Comparison of ENCODE assay signal across 8 cellular contexts in the genomic region with DNA sequence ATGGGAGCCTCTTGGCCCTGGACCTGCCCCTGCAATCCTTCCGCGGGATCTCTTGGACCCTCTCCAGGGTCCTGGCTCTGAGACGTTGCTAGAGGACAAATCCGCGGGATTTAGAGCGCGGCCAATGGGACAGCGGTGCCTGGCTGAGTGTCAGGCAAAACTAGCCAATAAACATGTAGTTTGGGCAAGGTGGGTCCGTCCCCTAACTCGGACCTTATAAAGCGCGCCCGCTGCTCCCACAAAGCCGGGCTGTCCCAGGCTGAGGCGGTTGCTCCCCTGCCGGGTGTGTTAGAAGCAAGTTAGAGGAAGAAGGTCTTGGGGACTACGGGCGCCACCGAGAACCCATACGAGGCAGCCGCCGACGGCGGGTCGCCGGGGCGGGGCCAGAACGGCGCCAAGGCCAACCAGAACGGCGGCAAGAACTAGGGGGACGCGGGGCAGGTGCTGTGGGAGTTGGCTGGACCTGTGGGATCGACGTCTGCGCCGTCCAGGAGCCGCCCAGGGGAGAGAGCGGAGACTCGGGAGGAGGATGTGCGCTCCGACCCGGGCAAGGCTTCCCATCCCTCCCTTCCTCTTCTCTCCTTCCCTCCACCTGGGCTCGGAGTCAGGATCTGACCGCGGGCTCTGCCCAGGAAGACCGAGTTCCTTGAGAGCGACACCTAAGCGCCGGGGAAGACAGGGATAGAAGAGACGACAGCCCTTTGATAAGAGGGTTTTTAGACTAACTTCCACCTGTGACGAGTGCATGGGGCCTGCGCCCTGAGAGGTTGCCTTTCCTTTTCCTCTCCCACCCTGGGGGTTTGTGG. TPM values are rescaled to one million over a fixed set of nuclear protein-coding genes. Genes with fewer than 3 reads are reported as not detected.
DNase-seq lines count a peak whose midpoint lies in the region; FAIRE-seq and TF ChIP-seq lines count a peak whose summit lies in the region.

No MANE protein-coding gene starts in this region.

- H3K27ac ChIP-seq in neural progenitor cell (no peak overlapping the region), suprapubic skin (no peak overlapping the region)

- H3K36me3 ChIP-seq in H7 (replicated peaks; ENCODE audit: control insufficient read depth, insufficient read depth, low read length) (no peaks in the 10 kb centered on the region), neural progenitor cell (no peaks in the 10 kb centered on the region), suprapubic skin (no peaks in the 10 kb centered on the region)

- H3K4me3 ChIP-seq in H7 (ENCODE audit: insufficient read depth, low read depth, low read length) (peak overlapping the region; percentile 74), LNCaP clone FGC (ENCODE audit: low read depth, low read length) (peak overlapping the region; percentile 69), neural progenitor cell (peak overlapping the region; percentile 60), suprapubic skin (peak overlapping the region; percentile 63)

- TF ChIP-seq CTCF in LNCaP clone FGC (IDR thresholded peaks at IDR 0.05; ENCODE audit: control insufficient read depth, extremely low read depth, insufficient read depth): no peak
- TF ChIP-seq CTCF in neural progenitor cell (IDR thresholded peaks at IDR 0.05): no peak
- TF ChIP-seq CTCF in suprapubic skin (IDR thresholded peaks at IDR 0.05): no peak

- H3K9ac ChIP-seq in neural progenitor cell: peak overlapping the region; percentile 16

- peaks cover 3% of the 10 kb centered on the region for H3F3A ChIP-seq in neural progenitor cell (ENCODE audit: low read depth)

- FAIRE-seq in G401.6 (lab: Jason Lieb, UNC) (peak; percentile 89), frontal cortex (lab: Jason Lieb, UNC) (no peak)

- H4K20me1 ChIP-seq in neural progenitor cell (ENCODE audit: low read depth): no peaks in the 10 kb centered on the region

- peaks cover 9% of the 10 kb centered on the region for H3K27me3 ChIP-seq in H7 (ENCODE audit: control insufficient read depth, insufficient read depth, low read length)
- no peaks in the 10 kb centered on the region for H3K27me3 ChIP-seq in neural progenitor cell
- H3K27me3 ChIP-seq in suprapubic skin: no peaks in the 10 kb centered on the region

- 4% methylated on average over 48 of the region's 53 CpGs for WGBS in suprapubic skin

- no peaks in the 10 kb centered on the region for H3K9me3 Mint-ChIP-seq in neural progenitor cell

- peaks cover 17% of the 10 kb centered on the region for H3K79me2 ChIP-seq in neural progenitor cell (ENCODE audit: low read depth)

- H2AFZ ChIP-seq in neural progenitor cell (replicated peaks): peak overlapping the region; percentile 78

- no peak overlapping the region for H3K4me3 Mint-ChIP-seq in neural progenitor cell

- H3K4me1 ChIP-seq in neural progenitor cell (peaks cover 23% of the 10 kb centered on the region), suprapubic skin (peaks cover 20% of the 10 kb centered on the region)

- H3K27ac Mint-ChIP-seq in neural progenitor cell: no peak overlapping the region

- DNase-seq in H7: peak; percentile 97
- DNase-seq in LNCaP clone FGC (ENCODE audit: low read depth): peak; percentile 92
- peak; percentile 97 for DNase-seq in RPMI7951 (ENCODE audit: low read depth)
- DNase-seq in activated gamma-delta T cell treated with Interleukin-2 at 50 U/mL for 16 hours: peak; percentile 29
- peak; percentile 85 to 94 for DNase-seq in frontal cortex (ENCODE audit: low spot score in 2 of 2)
- peak; percentile 97 for DNase-seq in neural progenitor cell (ENCODE audit: low spot score)
- peak; percentile 92 to 93 for DNase-seq in suprapubic skin (ENCODE audit: low spot score in 2 of 2)

- peak in 1 of 2 donors; percentile 36 for TF ChIP-seq POLR2A in suprapubic skin (IDR thresholded peaks at IDR 0.05)

- H3K36me3 Mint-ChIP-seq in neural progenitor cell: peaks cover 10% of the 10 kb centered on the region

- TF ChIP-seq EP300 in suprapubic skin (IDR thresholded peaks at IDR 0.05): no peak

- peak overlapping the region; percentile 89 for H3K4me2 ChIP-seq in neural progenitor cell

- H3K27me3 Mint-ChIP-seq in neural progenitor cell (ENCODE audit: insufficient read depth, low read depth): peaks cover 2% of the 10 kb centered on the region

- H3K9me3 ChIP-seq in neural progenitor cell (ENCODE audit: low read depth) (no peaks in the 10 kb centered on the region), suprapubic skin (no peaks in the 10 kb centered on the region)

- H3K4me1 Mint-ChIP-seq in neural progenitor cell: peaks cover 9% of the 10 kb centered on the region

RNA-seq across cellular contexts. Expression of a gene that starts 6.5 kb away (rescaled TPM):
- 10.9 and 11.0 TPM in 2 replicates for total RNA-seq in H7 (2014; rRNA removed; shearing (Covaris generic))
- total RNA-seq in RPMI7951 (2014; rRNA removed; shearing (Covaris generic)): 117 and 125 TPM in 2 replicates
- 102 TPM for total RNA-seq in frontal cortex
- total RNA-seq in neural progenitor cell (ENCODE audit: low replicate concordance): 23.4 and 33.7 TPM in 2 replicates
- 10 to 100 TPM; 10.1 to 15.7 (median 12.4) TPM for total RNA-seq in suprapubic skin

Comparison
In these comparisons a context has a peak if more than half of its experiments do, and no peak if none do; other contexts are left out.
1. DNase-seq: peak in every context shown above with its lines; median percentile 97 in H7; 97 in RPMI7951; 97 in neural progenitor cell; 92 in suprapubic skin; 92 in LNCaP clone FGC; 90 in frontal cortex; 29 in activated gamma-delta T cell treated with Interleukin-2 at 50 U/mL for 16 hours.